10 cellular contexts compared by ENCODE assay signal in the genomic region with DNA sequence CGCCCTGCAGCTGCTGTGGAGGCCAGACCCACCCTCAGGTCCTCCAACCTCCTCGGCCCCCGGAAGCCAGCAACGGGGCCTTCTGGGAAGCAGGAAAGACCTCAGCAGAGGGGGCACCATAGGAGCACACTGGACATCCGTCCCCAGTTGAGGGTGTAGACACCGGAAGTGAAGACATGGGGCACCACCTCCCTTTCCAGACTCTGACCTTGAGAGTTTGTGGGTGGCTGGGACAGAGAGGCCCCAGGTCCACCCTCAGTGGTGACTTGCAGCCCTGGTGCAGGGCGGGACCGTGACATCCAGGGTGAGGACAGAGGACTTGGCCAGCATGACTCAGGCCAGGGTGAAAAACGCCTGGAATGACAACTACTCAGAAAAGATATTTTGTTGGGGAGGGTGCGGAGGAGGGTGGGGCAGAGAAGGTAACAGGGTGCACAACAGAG. TPM values are rescaled to one million over a fixed set of nuclear protein-coding genes. Genes with fewer than 3 reads are reported as not detected.
DNase-seq lines count a peak whose midpoint lies in the region; ATAC-seq and TF ChIP-seq lines count a peak whose summit lies in the region.
"Had no signal": no experiment of that assay in that cellular context is flagged by ENCODE, and none has a peak within 500 bp of the region (broad histone marks: within the 10 kb centered on the region; RNA-seq: fewer than 3 reads in every experiment).

No MANE protein-coding gene starts in this region.

- DNase-seq in activated CD4-positive, CD25-positive, alpha-beta regulatory T cell (lab: John Stamatoyannopoulos, UW), result no peak
- DNase-seq in kidney glomerular epithelial cell (lab: John Stamatoyannopoulos, UW), result peak; percentile 67
- DNase-seq in stomach, result peak; percentile 69
- no peak for DNase-seq in globus pallidus (ENCODE audit: low spot score)
- DNase-seq in DMS153 treated with DMSO at 0.1 percent for 48 hours (lab: John Stamatoyannopoulos, UW; ENCODE audit: unreplicated experiment), result no peak
- DNase-seq in activated T-helper 2 cell treated with anti-CD3 and anti-CD28 coated beads, Interferon-gamma antibody, Interleukin-2, Interleukin-4, amounts not matched to agents 10 μg/mL and 5 μg/mL and 100 μg/mL, durations not matched to agents 14 hours and 24 hours and 36 hours (ENCODE audit: low spot score), result no peak

- H3K27ac ChIP-seq in stomach, result peak overlapping the region; percentile 68 to 95 (median 93)
- H3K27ac ChIP-seq: C4-2B had no signal

- no peak for TF ChIP-seq POLR2A in stomach (IDR thresholded peaks at IDR 0.05)

- H3K4me1 ChIP-seq in stomach, result peaks cover 43 to 96% (median 75%) of the 10 kb centered on the region in 4 donors

- peak overlapping the region; percentile 96 to 100 (median 98) for H3K27ac Mint-ChIP-seq in brain
- H3K27ac Mint-ChIP-seq in activated T-helper 2 cell treated with anti-CD3 and anti-CD28 coated beads, Interferon-gamma antibody, Interleukin-2, Interleukin-4, amounts not matched to agents 10 μg/mL and 5 μg/mL and 100 μg/mL, durations not matched to agents 14 hours and 24 hours and 36 hours, result no peak overlapping the region

- WGBS in stomach, 5 donors, result 14 to 45% (median 38%) methylated on average over 1 to 10 of the region's 10 CpGs

- no peaks in the 10 kb centered on the region for H3K9me3 ChIP-seq in stomach

- no peak for TF ChIP-seq CTCF in brain (conservative IDR thresholded peaks at IDR 0.05)
- no peak for TF ChIP-seq CTCF in stomach (IDR thresholded peaks at IDR 0.05)

- peaks cover 9% of the 10 kb centered on the region for H3K36me3 Mint-ChIP-seq in brain
- H3K36me3 Mint-ChIP-seq in activated T-helper 2 cell treated with anti-CD3 and anti-CD28 coated beads, Interferon-gamma antibody, Interleukin-2, Interleukin-4, amounts not matched to agents 10 μg/mL and 5 μg/mL and 100 μg/mL, durations not matched to agents 14 hours and 24 hours and 36 hours (ENCODE audit: low read depth), result no peaks in the 10 kb centered on the region

- no peaks in the 10 kb centered on the region for H3K9me3 Mint-ChIP-seq in brain
- no peaks in the 10 kb centered on the region for H3K9me3 Mint-ChIP-seq in activated T-helper 2 cell treated with anti-CD3 and anti-CD28 coated beads, Interferon-gamma antibody, Interleukin-2, Interleukin-4, amounts not matched to agents 10 μg/mL and 5 μg/mL and 100 μg/mL, durations not matched to agents 14 hours and 24 hours and 36 hours

- H3K36me3 ChIP-seq in stomach, result peaks cover 0 to 3% (median 0%) of the 10 kb centered on the region in 4 donors

- H3K27me3 Mint-ChIP-seq in brain, result no peaks in the 10 kb centered on the region
- H3K27me3 Mint-ChIP-seq in activated T-helper 2 cell treated with anti-CD3 and anti-CD28 coated beads, Interferon-gamma antibody, Interleukin-2, Interleukin-4, amounts not matched to agents 10 μg/mL and 5 μg/mL and 100 μg/mL, durations not matched to agents 14 hours and 24 hours and 36 hours (ENCODE audit: low read depth), result peaks cover 7% of the 10 kb centered on the region

- TF ChIP-seq EP300 in stomach (IDR thresholded peaks at IDR 0.05), result no peak

- no peaks in the 10 kb centered on the region for H3K27me3 ChIP-seq in stomach

- peak overlapping the region; percentile 67 to 79 (median 75) for H3K4me3 Mint-ChIP-seq in brain
- H3K4me3 Mint-ChIP-seq in activated T-helper 2 cell treated with anti-CD3 and anti-CD28 coated beads, Interferon-gamma antibody, Interleukin-2, Interleukin-4, amounts not matched to agents 10 μg/mL and 5 μg/mL and 100 μg/mL, durations not matched to agents 14 hours and 24 hours and 36 hours (ENCODE audit: low read depth), result no peak overlapping the region

- intact Hi-C loops in stomach (cut with DNase I; ENCODE audit: low total_unique reads), result no loop called here
- intact Hi-C loops in activated T-helper 2 cell treated with anti-CD3 and anti-CD28 coated beads, Interferon-gamma antibody, Interleukin-2, Interleukin-4, amounts not matched to agents 10 μg/mL and 5 μg/mL and 100 μg/mL, durations not matched to agents 14 hours and 24 hours and 36 hours (cut with micrococcal nuclease), result no loop called here

- peaks cover 96% of the 10 kb centered on the region for H3K4me1 Mint-ChIP-seq in brain
- H3K4me1 Mint-ChIP-seq in activated T-helper 2 cell treated with anti-CD3 and anti-CD28 coated beads, Interferon-gamma antibody, Interleukin-2, Interleukin-4, amounts not matched to agents 10 μg/mL and 5 μg/mL and 100 μg/mL, durations not matched to agents 14 hours and 24 hours and 36 hours (ENCODE audit: low read depth), result peaks cover 18% of the 10 kb centered on the region

- ATAC-seq in activated CD4-positive, CD25-positive, alpha-beta regulatory T cell treated with anti-CD3 and anti-CD28 coated beads, Interleukin-2, amount 50 U/mL, for 24 hours, result peak; percentile 21 to 36

- peak overlapping the region; percentile 14 to 29 (median 28) for H3K4me3 ChIP-seq in stomach

RNA-seq across cellular contexts. Expression of a gene that starts 19.9 kb away (rescaled TPM):
- polyA plus RNA-seq in brain (ENCODE audit: insufficient read depth, low read depth, low replicate concordance) (0.20 TPM), stomach (under 1 TPM in 2 of 3 donors, not detected in 1; 0.31 to 0.40 TPM)
- 10 to 100 TPM in 2 of 5 donors, 1 to 10 TPM in 3; 4.2 to 23.9 (median 7.1) TPM for total RNA-seq in stomach
- not detected in 2 replicates for total RNA-seq in activated T-helper 2 cell treated with anti-CD3 and anti-CD28 coated beads, Interferon-gamma antibody, Interleukin-2, Interleukin-4, amounts not matched to agents 10 μg/mL and 5 μg/mL and 100 μg/mL, durations not matched to agents 14 hours and 24 hours and 36 hours
- total RNA-seq: activated CD8-positive, alpha-beta memory T cell treated with anti-CD3 and anti-CD28 coated beads for 36 hours had no signal

RNA-seq across cellular contexts. Expression of a gene that starts 42.1 kb away (rescaled TPM):
- polyA plus RNA-seq in brain (ENCODE audit: insufficient read depth, low read depth, low replicate concordance) (314 TPM), stomach (10 to 100 TPM; 20.9 to 34.4 (median 29.4) TPM)
- 10 to 100 TPM; 37.4 to 100.0 (median 66.1) TPM for total RNA-seq in stomach
- 0.71 and 0.84 TPM in 2 replicates for total RNA-seq in activated T-helper 2 cell treated with anti-CD3 and anti-CD28 coated beads, Interferon-gamma antibody, Interleukin-2, Interleukin-4, amounts not matched to agents 10 μg/mL and 5 μg/mL and 100 μg/mL, durations not matched to agents 14 hours and 24 hours and 36 hours

RNA-seq across cellular contexts. Expression of a gene that starts 42.5 kb away (rescaled TPM):
- polyA plus RNA-seq in brain (ENCODE audit: insufficient read depth, low read depth, low replicate concordance) (24.7 TPM), stomach (10 to 100 TPM; 14.2 to 20.9 (median 15.3) TPM)
- total RNA-seq in stomach, result 100 to 1,000 TPM in 1 of 5 donors, 10 to 100 TPM in 4; 33.3 to 106 (median 42.0) TPM
- total RNA-seq in activated T-helper 2 cell treated with anti-CD3 and anti-CD28 coated beads, Interferon-gamma antibody, Interleukin-2, Interleukin-4, amounts not matched to agents 10 μg/mL and 5 μg/mL and 100 μg/mL, durations not matched to agents 14 hours and 24 hours and 36 hours, result 103 and 105 TPM in 2 replicates

Comparison
In these comparisons a context has a peak if more than half of its experiments do, and no peak if none do; other contexts are left out.
1. DNase-seq: peak in kidney glomerular epithelial cell (single experiment) and stomach (single experiment); none in activated CD4-positive, CD25-positive, alpha-beta regulatory T cell (0 of 4), globus pallidus (single experiment), DMS153 treated with DMSO at 0.1 percent for 48 hours (single experiment) and activated T-helper 2 cell treated with anti-CD3 and anti-CD28 coated beads, Interferon-gamma antibody, Interleukin-2, Interleukin-4, amounts not matched to agents 10 μg/mL and 5 μg/mL and 100 μg/mL, durations not matched to agents 14 hours and 24 hours and 36 hours (single experiment).
2. RNA of a gene that starts 42.1 kb away (total RNA-seq): 37.4 to 100.0 TPM in stomach; 0.71 to 0.84 TPM in activated T-helper 2 cell treated with anti-CD3 and anti-CD28 coated beads, Interferon-gamma antibody, Interleukin-2, Interleukin-4, amounts not matched to agents 10 μg/mL and 5 μg/mL and 100 μg/mL, durations not matched to agents 14 hours and 24 hours and 36 hours; every median in the first group is over 10 times any median in the second.